Comparison of ENCODE assay signal across 9 cellular contexts in the genomic region with DNA sequence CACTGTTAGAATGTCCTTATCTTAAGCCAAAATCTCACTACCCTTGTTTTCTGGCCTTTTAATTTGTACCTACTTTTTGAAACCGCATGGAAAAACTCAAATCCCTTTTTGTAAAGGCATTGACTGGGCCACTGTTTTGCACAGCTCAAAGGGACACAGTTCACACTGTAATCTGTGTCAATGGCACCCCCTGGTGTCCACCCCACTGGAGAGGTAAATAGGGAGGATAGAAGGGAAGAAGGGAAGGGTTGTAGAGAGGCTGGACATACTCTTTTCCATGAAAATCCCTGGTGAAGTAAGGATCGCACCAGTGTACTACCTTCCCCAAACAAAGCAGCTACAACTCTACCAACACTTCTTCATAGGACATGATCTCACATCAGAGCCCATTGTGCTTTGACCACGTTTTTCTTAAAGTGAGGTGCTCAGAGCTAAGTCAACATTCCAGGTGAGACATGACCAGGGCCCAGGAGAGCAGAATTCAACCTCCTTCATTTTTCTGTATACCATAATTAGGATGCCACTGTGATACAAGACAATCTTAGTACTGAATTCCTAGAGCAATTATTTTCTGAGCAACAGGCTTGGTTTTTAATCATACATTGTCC.
DNase-seq lines count a peak whose midpoint lies in the region; ATAC-seq, FAIRE-seq and TF ChIP-seq lines count a peak whose summit lies in the region.
"Had no signal": no experiment of that assay in that cellular context is flagged by ENCODE, and none has a peak within 500 bp of the region (broad histone marks: within the 10 kb centered on the region; RNA-seq: fewer than 3 reads in every experiment).

No MANE protein-coding gene starts in this region.

- H3K4me1 Mint-ChIP-seq in activated naive CD4-positive, alpha-beta T cell treated with anti-CD3 and anti-CD28 coated beads, Interleukin-2, amount 10 ng/mL, durations not matched to agents 7 days and 5 days: peaks cover 16% of the 10 kb centered on the region

- H3K4me1 ChIP-seq in prostate gland (replicated peaks): no peaks in the 10 kb centered on the region

- DNase-seq in CMK (ENCODE audit: low read depth) (peak; percentile 47), NCI-H1105 treated with DMSO at 0.1 percent for 48 hours (lab: John Stamatoyannopoulos, UW) (peak; percentile 68), Right ventricle myocardium superior (peak; percentile 89), prostate gland (ENCODE audit: low spot score) (peak; percentile 90), urothelium cell line (ENCODE audit: low spot score) (peak; percentile 78)
- peak; percentile 87 for DNase-seq in activated naive CD4-positive, alpha-beta T cell treated with anti-CD3 and anti-CD28 coated beads, Interleukin-2, amount 10 ng/mL, durations not matched to agents 7 days and 5 days

- no peaks in the 10 kb centered on the region for H3K9me3 ChIP-seq in prostate gland

- H3K9me3 Mint-ChIP-seq in activated naive CD4-positive, alpha-beta T cell treated with anti-CD3 and anti-CD28 coated beads, Interleukin-2, amount 10 ng/mL, durations not matched to agents 7 days and 5 days: no peaks in the 10 kb centered on the region
- H3K9me3 Mint-ChIP-seq: IgD-negative memory B cell had no signal

- peak overlapping the region in 1 of 2 donors; percentile 21 for H3K27ac ChIP-seq in prostate gland

- intact Hi-C loops in Right ventricle myocardium superior (cut with DNase I) (loop anchor here (2.0 to 5.0 kb wide), 3 partner anchors 160 to 440 kb away; a partner anchor contains a TSS), prostate gland (cut with DNase I) (loop anchor here (2.0 to 5.0 kb wide), 4 partner anchors 44 to 435 kb away; a partner anchor contains a TSS)

- 34% methylated on average over 3 of the region's 3 CpGs for WGBS in prostate gland

- H3K36me3 Mint-ChIP-seq in activated naive CD4-positive, alpha-beta T cell treated with anti-CD3 and anti-CD28 coated beads, Interleukin-2, amount 10 ng/mL, durations not matched to agents 7 days and 5 days: no peaks in the 10 kb centered on the region
- H3K36me3 Mint-ChIP-seq: IgD-negative memory B cell had no signal

- TF ChIP-seq CTCF in prostate gland (IDR thresholded peaks at IDR 0.05): peak; percentile 54 to 94 (median 86)

- no peak overlapping the region for H3K4me3 ChIP-seq in prostate gland

- CTCF ChIA-PET in activated naive CD4-positive, alpha-beta T cell treated with anti-CD3 and anti-CD28 coated beads, Interleukin-2, amount 10 ng/mL, durations not matched to agents 7 days and 5 days (lab: Charles Lee): interaction anchor here (0.6 to 6.8 kb wide), 26 partner anchors 10 to 1708 kb away, joined by 3 to 95 read pairs (median 4); no protein-coding TSS in a partner anchor

- no peak for TF ChIP-seq POLR2A in prostate gland (IDR thresholded peaks at IDR 0.05)

- no peak overlapping the region for H3K27ac Mint-ChIP-seq in activated naive CD4-positive, alpha-beta T cell treated with anti-CD3 and anti-CD28 coated beads, Interleukin-2, amount 10 ng/mL, durations not matched to agents 7 days and 5 days
- H3K27ac Mint-ChIP-seq: IgD-negative memory B cell had no signal

- peaks cover 7% of the 10 kb centered on the region for H3K27me3 Mint-ChIP-seq in activated naive CD4-positive, alpha-beta T cell treated with anti-CD3 and anti-CD28 coated beads, Interleukin-2, amount 10 ng/mL, durations not matched to agents 7 days and 5 days
- H3K27me3 Mint-ChIP-seq: IgD-negative memory B cell had no signal

- ATAC-seq in GM21737 (IDR thresholded peaks at IDR 0.05; ENCODE audit: unreplicated experiment) (peak; percentile 55), SK-N-SH treated with all-trans-retinoic acid at 6 μM for 48 hours (peak; percentile 94), Right ventricle myocardium superior (ENCODE audit: poor library complexity) (peak; percentile 86)

- peak; percentile 92 for FAIRE-seq in urothelium cell line (lab: Jason Lieb, UNC)

- no peak overlapping the region for H3K4me3 Mint-ChIP-seq in activated naive CD4-positive, alpha-beta T cell treated with anti-CD3 and anti-CD28 coated beads, Interleukin-2, amount 10 ng/mL, durations not matched to agents 7 days and 5 days
- H3K4me3 Mint-ChIP-seq: IgD-negative memory B cell had no signal

- H3K36me3 ChIP-seq in prostate gland: no peaks in the 10 kb centered on the region

- H3K27me3 ChIP-seq in prostate gland (replicated peaks; ENCODE audit: insufficient read depth): no peaks in the 10 kb centered on the region

TF ChIP-seq in SK-N-SH treated with all-trans-retinoic acid at 6 μM for 48 hours, 23 proteins besides CTCF, POLR2A, EP300 and RAD21:
- no peak for TF ChIP-seq TCF4 (CRISPR knock-in tag; IDR thresholded peaks at IDR 0.05; ENCODE audit: borderline replicate concordance)
- TF ChIP-seq PPARA (CRISPR knock-in tag; IDR thresholded peaks at IDR 0.05; ENCODE audit: borderline replicate concordance): 0 out of 2 replicates have a peak, but pooled peaks have one; percentile 35
